Comparison of ENCODE assay signal across 12 cellular contexts in genomic region chr5:6660704-6661103, GRCh38. TPM values are rescaled to one million over a fixed set of nuclear protein-coding genes. Genes with fewer than 3 reads are reported as not detected.
A peak's percentile ranks its signal among the peaks of the same experiment; 100 is the strongest.
DNase-seq lines count a peak whose midpoint lies in the region; ATAC-seq, FAIRE-seq and TF ChIP-seq lines count a peak whose summit lies in the region.
"Had no signal": no experiment of that assay in that cellular context is flagged by ENCODE, and none has a peak within 500 bp of the region (broad histone marks: within the 10 kb centered on the region; RNA-seq: fewer than 3 reads in every experiment).

No MANE protein-coding gene starts in this region.

- H3K27ac ChIP-seq in GM23338 (ENCODE audit: low read depth) (no peak overlapping the region), substantia nigra (ENCODE audit: low read depth, low read length, poor library complexity, severe bottlenecking) (no peak overlapping the region)
- H3K27ac ChIP-seq: upper lobe of right lung had no signal

- FAIRE-seq in RCC 7860 (lab: Jason Lieb, UNC) = no peak

- no peak overlapping the region for H2AFZ ChIP-seq in GM23338

- no peaks in the 10 kb centered on the region for H3K27me3 ChIP-seq in GM23338 (ENCODE audit: insufficient read depth)
- H3K27me3 ChIP-seq: upper lobe of right lung had no signal

- no peak for TF ChIP-seq CTCF in GM23338 (conservative IDR thresholded peaks at IDR 0.05; ENCODE audit: low read depth in 2 of 2)

- H3K4me3 ChIP-seq in GM23338 = no peak overlapping the region
- H3K4me3 ChIP-seq: upper lobe of right lung had no signal

- no peaks in the 10 kb centered on the region for H3F3A ChIP-seq in GM23338 (replicated peaks; ENCODE audit: low read depth)

- H3K9me3 Mint-ChIP-seq in activated CD4-positive, alpha-beta T cell treated with anti-CD3 and anti-CD28 coated beads, Interleukin-2, amount 10 ng/mL, durations not matched to agents 24 days and 14 days = peaks cover 15% of the 10 kb centered on the region
- no peaks in the 10 kb centered on the region for H3K9me3 Mint-ChIP-seq in GM23338

- H3K4me1 Mint-ChIP-seq in activated CD4-positive, alpha-beta T cell treated with anti-CD3 and anti-CD28 coated beads, Interleukin-2, amount 10 ng/mL, durations not matched to agents 24 days and 14 days = peaks cover 4% of the 10 kb centered on the region
- H3K4me1 Mint-ChIP-seq in GM23338 = peaks cover 8% of the 10 kb centered on the region

- H3K79me2 ChIP-seq in GM23338 (replicated peaks; ENCODE audit: insufficient read depth) = no peaks in the 10 kb centered on the region

- no peaks in the 10 kb centered on the region; the same call in 1 of the 2 replicates for H4K20me1 ChIP-seq in GM23338 (replicated peaks; ENCODE audit: insufficient read depth)

- H3K4me1 ChIP-seq in GM23338 (ENCODE audit: insufficient read depth) = peaks cover 4% of the 10 kb centered on the region; the same call in 1 of the 2 replicates
- H3K4me1 ChIP-seq: upper lobe of right lung had no signal

- peak overlapping the region; percentile 30 for H3K27ac Mint-ChIP-seq in activated CD4-positive, alpha-beta T cell treated with anti-CD3 and anti-CD28 coated beads, Interleukin-2, amount 10 ng/mL, durations not matched to agents 24 days and 14 days
- peak overlapping the region; percentile 17; the same call in 1 of the 2 replicates for H3K27ac Mint-ChIP-seq in GM23338
- H3K27ac Mint-ChIP-seq: effector memory CD8-positive, alpha-beta T cell had no signal

- DNase-seq in activated CD4-positive, alpha-beta T cell treated with anti-CD3 and anti-CD28 coated beads, Interleukin-2, amount 10 ng/mL, durations not matched to agents 24 days and 14 days = no peak
- DNase-seq in activated CD4-positive, alpha-beta T cell treated with anti-CD3 and anti-CD28 coated beads for 48 hours = no peak
- DNase-seq in GM23338 (ENCODE audit: low spot score) (no peak), RCC 7860 (ENCODE audit: low spot score) (no peak), substantia nigra (lab: John Stamatoyannopoulos, UW) (no peak)
- DNase-seq in stimulated activated naive CD8-positive, alpha-beta T cell treated with anti-CD3 and anti-CD28 coated beads, Interleukin-15, Interleukin-2, amounts not matched to agents 100 U/mL and 50 U/mL, for 24 hours = no peak
- no peak for DNase-seq in stimulated activated CD4-positive, alpha-beta T cell treated with anti-CD3 and anti-CD28 coated beads, Interleukin-12 subunit alpha, Interleukin-12 subunit beta, amount 100 ng/mL, for 4 hours
- DNase-seq: activated naive CD8-positive, alpha-beta T cell treated with anti-CD3 and anti-CD28 coated beads, Interleukin-2, amount 10 ng/mL, durations not matched to agents 7 days and 5 days; effector memory CD8-positive, alpha-beta T cell; NCI-H446 treated with DMSO at 0.1 percent for 48 hours; upper lobe of right lung had no signal

- intact Hi-C loops in activated CD4-positive, alpha-beta T cell treated with anti-CD3 and anti-CD28 coated beads, Interleukin-2, amount 10 ng/mL, durations not matched to agents 24 days and 14 days (cut with micrococcal nuclease) = no loop called here

- peaks cover 37% of the 10 kb centered on the region for H3K36me3 Mint-ChIP-seq in activated CD4-positive, alpha-beta T cell treated with anti-CD3 and anti-CD28 coated beads, Interleukin-2, amount 10 ng/mL, durations not matched to agents 24 days and 14 days (ENCODE audit: low read depth)
- H3K36me3 Mint-ChIP-seq in GM23338 (ENCODE audit: low read depth) = peaks cover 34% of the 10 kb centered on the region

- no peaks in the 10 kb centered on the region for H3K9me2 ChIP-seq in GM23338 (ENCODE audit: insufficient read depth)

- ATAC-seq in GM23338 = no peak
- peak; percentile 46 for ATAC-seq in HG03439 (IDR thresholded peaks at IDR 0.05; ENCODE audit: unreplicated experiment)
- ATAC-seq in stimulated activated naive CD8-positive, alpha-beta T cell treated with anti-CD3 and anti-CD28 coated beads, Interleukin-15, Interleukin-2, amounts not matched to agents 100 U/mL and 50 U/mL, for 24 hours = peak; percentile 28
- ATAC-seq: upper lobe of right lung had no signal

- no peak overlapping the region for H3K4me2 ChIP-seq in GM23338

- no peaks in the 10 kb centered on the region for H3K27me3 Mint-ChIP-seq in activated CD4-positive, alpha-beta T cell treated with anti-CD3 and anti-CD28 coated beads, Interleukin-2, amount 10 ng/mL, durations not matched to agents 24 days and 14 days
- peaks cover 5% of the 10 kb centered on the region for H3K27me3 Mint-ChIP-seq in GM23338 (ENCODE audit: insufficient read depth, low read depth, poor library complexity)
- H3K27me3 Mint-ChIP-seq: activated naive CD8-positive, alpha-beta T cell treated with anti-CD3 and anti-CD28 coated beads, Interleukin-2, amount 10 ng/mL, durations not matched to agents 7 days and 5 days; effector memory CD8-positive, alpha-beta T cell had no signal

- no peak overlapping the region for H3K4me3 Mint-ChIP-seq in activated CD4-positive, alpha-beta T cell treated with anti-CD3 and anti-CD28 coated beads, Interleukin-2, amount 10 ng/mL, durations not matched to agents 24 days and 14 days
- H3K4me3 Mint-ChIP-seq in GM23338 = no peak overlapping the region
- H3K4me3 Mint-ChIP-seq: activated naive CD8-positive, alpha-beta T cell treated with anti-CD3 and anti-CD28 coated beads, Interleukin-2, amount 10 ng/mL, durations not matched to agents 7 days and 5 days had no signal

- peaks cover 8% of the 10 kb centered on the region; the same call in 1 of the 2 replicates for H3K36me3 ChIP-seq in GM23338 (ENCODE audit: insufficient read depth)
- H3K36me3 ChIP-seq: upper lobe of right lung had no signal

TF ChIP-seq in GM23338, 12 proteins besides CTCF, POLR2A, EP300 and RAD21 (continues in another document):
- TF ChIP-seq EZH2 (IDR thresholded peaks at IDR 0.05; ENCODE audit: low read depth, unreplicated experiment) (no peak), ZNF331 (CRISPR knock-in tag; IDR thresholded peaks at IDR 0.05; ENCODE audit: low read depth) (no peak), ZNF114 (CRISPR knock-in tag; IDR thresholded peaks at IDR 0.05) (no peak), POLR2AphosphoS5 (IDR thresholded peaks at IDR 0.05; ENCODE audit: low read depth) (no peak), CREB1 (CRISPR knock-in tag; IDR thresholded peaks at IDR 0.05; ENCODE audit: low read depth) (no peak), NANOG (IDR thresholded peaks at IDR 0.05; ENCODE audit: borderline replicate concordance) (no peak), ETS1 (IDR thresholded peaks at IDR 0.05) (no peak), JUNB (IDR thresholded peaks at IDR 0.05; ENCODE audit: unreplicated experiment) (no peak), EZH2phosphoT487 (IDR thresholded peaks at IDR 0.05; ENCODE audit: unreplicated experiment) (no peak), STAT1 (IDR thresholded peaks at IDR 0.05; ENCODE audit: unreplicated experiment) (no peak), REST (IDR thresholded peaks at IDR 0.05; ENCODE audit: unreplicated experiment) (no peak)

RNA-seq across cellular contexts. Expression of gene SRD5A1, which starts 27.5 kb away (rescaled TPM):
- 14.8 and 16.6 TPM in 2 replicates for total RNA-seq in activated CD4-positive, alpha-beta T cell treated with anti-CD3 and anti-CD28 coated beads, Interleukin-2, amount 10 ng/mL, durations not matched to agents 24 days and 14 days
- total RNA-seq in GM23338 (2014; rRNA removed; shearing (Covaris generic)) = 69.6 and 87.3 TPM in 2 replicates
- 17.9 and 18.2 TPM in 2 replicates for polyA plus RNA-seq in GM23338 (2016; fragmentation: Nextera tagmentation; extraction: Ambion mirVana)

RNA-seq across cellular contexts. Expression of gene NSUN2, which starts 27.9 kb away (rescaled TPM):
- total RNA-seq in activated CD4-positive, alpha-beta T cell treated with anti-CD3 and anti-CD28 coated beads, Interleukin-2, amount 10 ng/mL, durations not matched to agents 24 days and 14 days = 138 and 140 TPM in 2 replicates
- 110 and 112 TPM in 2 replicates for total RNA-seq in GM23338 (2014; rRNA removed; shearing (Covaris generic))
- 59.3 and 65.4 TPM in 2 replicates for polyA plus RNA-seq in GM23338 (2016; fragmentation: Nextera tagmentation; extraction: Ambion mirVana)

RNA-seq across cellular contexts. Expression of gene TENT4A, which starts 52.5 kb away (rescaled TPM):
- 38.8 and 43.4 TPM in 2 replicates for total RNA-seq in activated CD4-positive, alpha-beta T cell treated with anti-CD3 and anti-CD28 coated beads, Interleukin-2, amount 10 ng/mL, durations not matched to agents 24 days and 14 days
- 20.2 and 24.0 TPM in 2 replicates for total RNA-seq in GM23338 (2014; rRNA removed; shearing (Covaris generic))
- 5.2 and 5.3 TPM in 2 replicates for polyA plus RNA-seq in GM23338 (2016; fragmentation: Nextera tagmentation; extraction: Ambion mirVana)
